ENCODE assay signal across 31 cellular contexts in the genomic region with DNA sequence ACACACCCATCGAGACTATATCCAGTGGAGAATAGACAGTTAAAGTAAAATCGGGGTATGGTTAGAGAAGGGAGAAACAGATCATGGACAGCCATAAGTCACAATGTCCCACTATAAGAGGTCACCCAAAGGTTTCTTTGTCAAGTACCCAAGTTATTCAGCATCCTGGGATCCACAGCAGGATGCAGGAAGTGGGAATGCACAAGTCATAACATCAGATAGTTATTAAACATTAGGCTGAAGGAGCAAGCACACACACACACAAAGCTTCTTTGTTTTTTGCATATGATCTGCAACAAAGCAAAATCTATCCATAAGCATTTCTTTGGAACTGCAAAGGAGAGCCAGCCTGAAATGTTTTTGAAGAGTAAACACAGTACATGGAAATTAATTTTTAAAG.
"Had no signal": no experiment of that assay in that cellular context is flagged by ENCODE, and none has a peak within 500 bp of the region (broad histone marks: within the 10 kb centered on the region; RNA-seq: fewer than 3 reads in every experiment).

No MANE protein-coding gene starts in this region.

- H3K4me1 ChIP-seq: Peyer's patch had no signal

- DNase-seq: activated B cell treated with CpG ODN at 0.5 μM for 24 hours; activated CD4-positive, alpha-beta memory T cell treated with anti-CD3 and anti-CD28 coated beads, Interleukin-2, amount 10 ng/mL, durations not matched to agents 7 days and 5 days; activated CD4-positive, alpha-beta T cell treated with anti-CD3 and anti-CD28 coated beads for 4 hours; activated CD4-positive, alpha-beta T cell treated with anti-CD3 and anti-CD28 coated beads, Interleukin-2, amount 50 U/mL, for 1 hour; activated CD4-positive, CD25-positive, alpha-beta regulatory T cell treated with anti-CD3 and anti-CD28 coated beads, Interleukin-2, amount 50 U/mL, for 72 hours; activated CD8-positive, alpha-beta memory T cell treated with anti-CD3 and anti-CD28 coated beads for 24 hours; activated CD8-positive, alpha-beta memory T cell treated with anti-CD3 and anti-CD28 coated beads, Interleukin-2, amount 10 ng/mL, durations not matched to agents 7 days and 5 days; activated CD8-positive, alpha-beta memory T cell treated with anti-CD3 and anti-CD28 coated beads, Interleukin-2, amount 50 U/mL, for 48 hours; activated effector memory CD4-positive, alpha-beta T cell treated with Interleukin-2 at 50 U/mL for 16 hours; activated naive CD4-positive, alpha-beta T cell treated with anti-CD3 and anti-CD28 coated beads, Interleukin-2, amount 10 ng/mL, durations not matched to agents 7 days and 5 days; activated naive CD8-positive, alpha-beta T cell treated with anti-CD3 and anti-CD28 coated beads, Interleukin-2, amount 50 U/mL, for 24 hours; activated T-cell treated with anti-CD3 and anti-CD28 coated beads, Interleukin-2, amount 50 U/mL, for 48 hours; anterior cingulate cortex; central memory CD4-positive, alpha-beta T cell; NCI-H1092 treated with DMSO at 0.1 percent for 48 hours; NCI-H1417; NCI-H146; NCI-H187 treated with DMSO at 0.1 percent for 48 hours; NCI-H2081 treated with DMSO at 0.1 percent for 48 hours; NCI-H226; NCI-H446 treated with DMSO at 0.1 percent for 48 hours; NCI-H524; Peyer's patch; SIG-M5; SW 1271; T-helper 1 cell; T-helper 2 cell; T-helper 9 cell had no signal

- H3K27ac ChIP-seq: Peyer's patch, RWPE1, VCaP had no signal

- H3K4me3 ChIP-seq: Peyer's patch had no signal

- ATAC-seq: activated CD8-positive, alpha-beta memory T cell treated with anti-CD3 and anti-CD28 coated beads, Interleukin-2, amount 10 ng/mL, durations not matched to agents 7 days and 5 days; activated naive CD8-positive, alpha-beta T cell treated with anti-CD3 and anti-CD28 coated beads, Interleukin-2, amount 50 U/mL, for 24 hours had no signal

- FAIRE-seq: bronchial epithelial cell had no signal

- H3K27me3 ChIP-seq: Peyer's patch had no signal

- H3K9me3 ChIP-seq: Peyer's patch had no signal
